ENCODE assay signal across 18 cellular contexts in genomic region chr13:41286370-41286769, GRCh38. TPM values are rescaled to one million over a fixed set of nuclear protein-coding genes. Genes with fewer than 3 reads are reported as not detected.
DNase-seq lines count a peak whose midpoint lies in the region; ATAC-seq and TF ChIP-seq lines count a peak whose summit lies in the region.
"Had no signal": no experiment of that assay in that cellular context is flagged by ENCODE, and none has a peak within 500 bp of the region (broad histone marks: within the 10 kb centered on the region; RNA-seq: fewer than 3 reads in every experiment).

No MANE protein-coding gene starts in this region.

- intact Hi-C loops in activated T-helper 2 cell treated with anti-CD3 and anti-CD28 coated beads, Interferon-gamma antibody, Interleukin-2, Interleukin-4, amounts not matched to agents 10 μg/mL and 5 μg/mL and 100 μg/mL, durations not matched to agents 14 hours and 24 hours and 36 hours (cut with micrococcal nuclease): no loop called here

- H3K79me2 ChIP-seq in GM23338 (replicated peaks; ENCODE audit: insufficient read depth): no peaks in the 10 kb centered on the region

- peaks cover 17% of the 10 kb centered on the region for H3K4me1 Mint-ChIP-seq in GM23338
- peaks cover 6% of the 10 kb centered on the region for H3K4me1 Mint-ChIP-seq in activated T-helper 17 cell treated with anti-CD3 and anti-CD28 coated beads, Interleukin-2, amount 50 U/mL, for 72 hours
- peaks cover 28% of the 10 kb centered on the region for H3K4me1 Mint-ChIP-seq in stimulated activated naive CD8-positive, alpha-beta T cell treated with anti-CD3 and anti-CD28 coated beads, Interleukin-15, Interleukin-2, amounts not matched to agents 100 ng/mL and 50 ng/mL, for 24 hours (ENCODE audit: low read depth)
- H3K4me1 Mint-ChIP-seq in activated T-helper 2 cell treated with anti-CD3 and anti-CD28 coated beads, Interferon-gamma antibody, Interleukin-2, Interleukin-4, amounts not matched to agents 10 μg/mL and 5 μg/mL and 100 μg/mL, durations not matched to agents 14 hours and 24 hours and 36 hours (ENCODE audit: low read depth): peaks cover 10% of the 10 kb centered on the region

- H3F3A ChIP-seq in GM23338 (replicated peaks; ENCODE audit: low read depth): no peaks in the 10 kb centered on the region

- peaks cover 18% of the 10 kb centered on the region for H3K4me1 ChIP-seq in GM23338 (ENCODE audit: insufficient read depth)
- H3K4me1 ChIP-seq: SJCRH30 had no signal

- no peak overlapping the region for H2AFZ ChIP-seq in GM23338

- H3K9me3 Mint-ChIP-seq in activated naive CD4-positive, alpha-beta T cell treated with anti-CD3 and anti-CD28 coated beads, Interleukin-2, amount 50 U/mL, for 72 hours: peaks cover 5 to 17% of the 10 kb centered on the region in 2 donors
- H3K9me3 Mint-ChIP-seq in GM23338: peaks cover 6% of the 10 kb centered on the region; the same call in 2 of the 3 replicates
- no peaks in the 10 kb centered on the region for H3K9me3 Mint-ChIP-seq in activated T-helper 17 cell treated with anti-CD3 and anti-CD28 coated beads, Interleukin-2, amount 50 U/mL, for 72 hours
- H3K9me3 Mint-ChIP-seq in stimulated activated naive CD8-positive, alpha-beta T cell treated with anti-CD3 and anti-CD28 coated beads, Interleukin-15, Interleukin-2, amounts not matched to agents 100 ng/mL and 50 ng/mL, for 24 hours: peaks cover 4% of the 10 kb centered on the region
- peaks cover 5% of the 10 kb centered on the region for H3K9me3 Mint-ChIP-seq in activated T-helper 2 cell treated with anti-CD3 and anti-CD28 coated beads, Interferon-gamma antibody, Interleukin-2, Interleukin-4, amounts not matched to agents 10 μg/mL and 5 μg/mL and 100 μg/mL, durations not matched to agents 14 hours and 24 hours and 36 hours

- no peak overlapping the region for H3K4me3 ChIP-seq in GM23338
- H3K4me3 ChIP-seq: SJCRH30 had no signal

- peak; percentile 94 to 96 for ATAC-seq in activated naive CD4-positive, alpha-beta T cell treated with anti-CD3 and anti-CD28 coated beads, Interleukin-2, amount 50 U/mL, for 72 hours
- ATAC-seq in GM23338: no peak
- ATAC-seq in activated T-helper 17 cell treated with anti-CD3 and anti-CD28 coated beads, Interleukin-2, amount 50 U/mL, for 72 hours (replicated peaks): peak; percentile 47
- no peak for ATAC-seq in GM18502 (IDR thresholded peaks at IDR 0.05; ENCODE audit: poor library complexity, unreplicated experiment)

- no peak for DNase-seq in activated naive CD4-positive, alpha-beta T cell treated with anti-CD3 and anti-CD28 coated beads, Interleukin-2, amount 50 U/mL, for 72 hours (ENCODE audit: low spot score in 2 of 2)
- no peak for DNase-seq in activated naive CD4-positive, alpha-beta T cell treated with anti-CD3 and anti-CD28 coated beads, Interleukin-2, amount 50 U/mL, for 16 hours
- DNase-seq in GM23338 (ENCODE audit: low spot score): no peak
- DNase-seq in activated T-helper 2 cell treated with anti-CD3 and anti-CD28 coated beads, Interferon-gamma antibody, Interleukin-2, Interleukin-4, amounts not matched to agents 10 μg/mL and 5 μg/mL and 100 μg/mL, durations not matched to agents 14 hours and 24 hours and 36 hours (ENCODE audit: low spot score): no peak
- no peak for DNase-seq in dermis blood vessel endothelial cell
- DNase-seq: DMS79 treated with DMSO at 0.1 percent for 48 hours, HCEC 1CT, NCI-H1436, NCI-H2029, NCI-H2171, NCI-H446, NCI-H774, SJCRH30 had no signal

- H3K36me3 ChIP-seq in GM23338 (ENCODE audit: insufficient read depth): no peaks in the 10 kb centered on the region
- H3K36me3 ChIP-seq: SJCRH30 had no signal

- no peak for TF ChIP-seq CTCF in GM23338 (conservative IDR thresholded peaks at IDR 0.05; ENCODE audit: low read depth in 2 of 2)

- H3K27me3 Mint-ChIP-seq in GM23338 (ENCODE audit: insufficient read depth, low read depth, poor library complexity): peaks cover 5% of the 10 kb centered on the region
- no peaks in the 10 kb centered on the region for H3K27me3 Mint-ChIP-seq in activated T-helper 17 cell treated with anti-CD3 and anti-CD28 coated beads, Interleukin-2, amount 50 U/mL, for 72 hours
- no peaks in the 10 kb centered on the region for H3K27me3 Mint-ChIP-seq in stimulated activated naive CD8-positive, alpha-beta T cell treated with anti-CD3 and anti-CD28 coated beads, Interleukin-15, Interleukin-2, amounts not matched to agents 100 ng/mL and 50 ng/mL, for 24 hours
- H3K27me3 Mint-ChIP-seq in activated T-helper 2 cell treated with anti-CD3 and anti-CD28 coated beads, Interferon-gamma antibody, Interleukin-2, Interleukin-4, amounts not matched to agents 10 μg/mL and 5 μg/mL and 100 μg/mL, durations not matched to agents 14 hours and 24 hours and 36 hours (ENCODE audit: low read depth): peaks cover under 1% of the 10 kb centered on the region

- peaks cover 2% of the 10 kb centered on the region for H3K9me2 ChIP-seq in GM23338 (ENCODE audit: insufficient read depth)

- H3K4me3 Mint-ChIP-seq in GM23338: no peak overlapping the region
- peak overlapping the region; percentile 19 for H3K4me3 Mint-ChIP-seq in activated T-helper 17 cell treated with anti-CD3 and anti-CD28 coated beads, Interleukin-2, amount 50 U/mL, for 72 hours
- peak overlapping the region; percentile 2 for H3K4me3 Mint-ChIP-seq in stimulated activated naive CD8-positive, alpha-beta T cell treated with anti-CD3 and anti-CD28 coated beads, Interleukin-15, Interleukin-2, amounts not matched to agents 100 ng/mL and 50 ng/mL, for 24 hours
- no peak overlapping the region for H3K4me3 Mint-ChIP-seq in activated T-helper 2 cell treated with anti-CD3 and anti-CD28 coated beads, Interferon-gamma antibody, Interleukin-2, Interleukin-4, amounts not matched to agents 10 μg/mL and 5 μg/mL and 100 μg/mL, durations not matched to agents 14 hours and 24 hours and 36 hours (ENCODE audit: low read depth)
- H3K4me3 Mint-ChIP-seq: B cell had no signal

- peaks cover 7 to 32% of the 10 kb centered on the region in 2 donors for H3K36me3 Mint-ChIP-seq in activated naive CD4-positive, alpha-beta T cell treated with anti-CD3 and anti-CD28 coated beads, Interleukin-2, amount 50 U/mL, for 72 hours
- peaks cover 3% of the 10 kb centered on the region; the same call in 1 of the 3 replicates for H3K36me3 Mint-ChIP-seq in GM23338 (ENCODE audit: low read depth)
- no peaks in the 10 kb centered on the region for H3K36me3 Mint-ChIP-seq in activated T-helper 17 cell treated with anti-CD3 and anti-CD28 coated beads, Interleukin-2, amount 50 U/mL, for 72 hours (ENCODE audit: low read depth)
- H3K36me3 Mint-ChIP-seq in stimulated activated naive CD8-positive, alpha-beta T cell treated with anti-CD3 and anti-CD28 coated beads, Interleukin-15, Interleukin-2, amounts not matched to agents 100 ng/mL and 50 ng/mL, for 24 hours (ENCODE audit: low read depth): no peaks in the 10 kb centered on the region
- no peaks in the 10 kb centered on the region for H3K36me3 Mint-ChIP-seq in activated T-helper 2 cell treated with anti-CD3 and anti-CD28 coated beads, Interferon-gamma antibody, Interleukin-2, Interleukin-4, amounts not matched to agents 10 μg/mL and 5 μg/mL and 100 μg/mL, durations not matched to agents 14 hours and 24 hours and 36 hours (ENCODE audit: low read depth)

- no peaks in the 10 kb centered on the region for H4K20me1 ChIP-seq in GM23338 (replicated peaks; ENCODE audit: insufficient read depth)

- no peak overlapping the region for H3K27ac Mint-ChIP-seq in activated naive CD4-positive, alpha-beta T cell treated with anti-CD3 and anti-CD28 coated beads, Interleukin-2, amount 50 U/mL, for 72 hours
- no peak overlapping the region for H3K27ac Mint-ChIP-seq in GM23338
- H3K27ac Mint-ChIP-seq in activated T-helper 17 cell treated with anti-CD3 and anti-CD28 coated beads, Interleukin-2, amount 50 U/mL, for 72 hours: no peak overlapping the region
- no peak overlapping the region for H3K27ac Mint-ChIP-seq in stimulated activated naive CD8-positive, alpha-beta T cell treated with anti-CD3 and anti-CD28 coated beads, Interleukin-15, Interleukin-2, amounts not matched to agents 100 ng/mL and 50 ng/mL, for 24 hours
- H3K27ac Mint-ChIP-seq in activated T-helper 2 cell treated with anti-CD3 and anti-CD28 coated beads, Interferon-gamma antibody, Interleukin-2, Interleukin-4, amounts not matched to agents 10 μg/mL and 5 μg/mL and 100 μg/mL, durations not matched to agents 14 hours and 24 hours and 36 hours: no peak overlapping the region
- H3K27ac Mint-ChIP-seq: B cell had no signal

- peak overlapping the region; percentile 8; the same call in 1 of the 2 replicates for H3K4me2 ChIP-seq in GM23338
- H3K4me2 ChIP-seq: KMS-11 had no signal

- H3K27me3 ChIP-seq in GM23338 (ENCODE audit: insufficient read depth): no peaks in the 10 kb centered on the region
- H3K27me3 ChIP-seq: SJCRH30 had no signal

- H3K27ac ChIP-seq in GM23338 (ENCODE audit: low read depth): no peak overlapping the region
- H3K27ac ChIP-seq: KMS-11, SJCRH30 had no signal

TF ChIP-seq in GM23338, 12 proteins besides CTCF, POLR2A, EP300 and RAD21:
- TF ChIP-seq JUNB (IDR thresholded peaks at IDR 0.05; ENCODE audit: unreplicated experiment): no peak
- TF ChIP-seq POLR2AphosphoS5 (IDR thresholded peaks at IDR 0.05; ENCODE audit: low read depth): no peak
TF ChIP-seq in GM23338: peak in this region for 0.

RNA-seq across cellular contexts. Expression of gene MTRF1, which starts 23.0 kb away (rescaled TPM):
- 10 to 100 TPM; 25.8 to 39.1 TPM for total RNA-seq in activated naive CD4-positive, alpha-beta T cell treated with anti-CD3 and anti-CD28 coated beads, Interleukin-2, amount 50 U/mL, for 72 hours
- 22.6 and 28.7 TPM in 2 replicates for total RNA-seq in GM23338 (2014; rRNA removed; shearing (Covaris generic))
- 11.9 and 18.4 TPM in 2 replicates for polyA plus RNA-seq in GM23338 (2016; fragmentation: Nextera tagmentation; extraction: Ambion mirVana)
- 10 to 100 TPM; 32.5 to 39.4 TPM for total RNA-seq in activated T-helper 17 cell treated with anti-CD3 and anti-CD28 coated beads, Interleukin-2, amount 50 U/mL, for 72 hours
- total RNA-seq in activated T-helper 2 cell treated with anti-CD3 and anti-CD28 coated beads, Interferon-gamma antibody, Interleukin-2, Interleukin-4, amounts not matched to agents 10 μg/mL and 5 μg/mL and 100 μg/mL, durations not matched to agents 14 hours and 24 hours and 36 hours: 18.7 and 19.9 TPM in 2 replicates
- 11.7 and 14.5 TPM in 2 replicates for total RNA-seq in dermis blood vessel endothelial cell

RNA-seq across cellular contexts. Expression of gene NAA16, which starts 24.7 kb away (rescaled TPM):
- total RNA-seq in activated naive CD4-positive, alpha-beta T cell treated with anti-CD3 and anti-CD28 coated beads, Interleukin-2, amount 50 U/mL, for 72 hours: 10 to 100 TPM; 31.6 to 41.2 TPM
- total RNA-seq in GM23338 (2014; rRNA removed; shearing (Covaris generic)): 30.9 and 42.3 TPM in 2 replicates
- 43.7 and 51.7 TPM in 2 replicates for polyA plus RNA-seq in GM23338 (2016; fragmentation: Nextera tagmentation; extraction: Ambion mirVana)
- 10 to 100 TPM; 16.0 to 29.9 TPM for total RNA-seq in activated T-helper 17 cell treated with anti-CD3 and anti-CD28 coated beads, Interleukin-2, amount 50 U/mL, for 72 hours
- total RNA-seq in activated T-helper 2 cell treated with anti-CD3 and anti-CD28 coated beads, Interferon-gamma antibody, Interleukin-2, Interleukin-4, amounts not matched to agents 10 μg/mL and 5 μg/mL and 100 μg/mL, durations not matched to agents 14 hours and 24 hours and 36 hours: 27.9 and 28.5 TPM in 2 replicates
- total RNA-seq in dermis blood vessel endothelial cell: 10.0 and 12.8 TPM in 2 replicates

Comparison
In these comparisons a context has a peak if more than half of its experiments do, and no peak if none do; other contexts are left out.
1. ATAC-seq: peak in activated naive CD4-positive, alpha-beta T cell treated with anti-CD3 and anti-CD28 coated beads, Interleukin-2, amount 50 U/mL, for 72 hours (2 of 2) and activated T-helper 17 cell treated with anti-CD3 and anti-CD28 coated beads, Interleukin-2, amount 50 U/mL, for 72 hours (single experiment); none in GM23338 (single experiment) and GM18502 (single experiment).
2. H3K4me3 Mint-ChIP-seq: peak in activated T-helper 17 cell treated with anti-CD3 and anti-CD28 coated beads, Interleukin-2, amount 50 U/mL, for 72 hours (single experiment) and stimulated activated naive CD8-positive, alpha-beta T cell treated with anti-CD3 and anti-CD28 coated beads, Interleukin-15, Interleukin-2, amounts not matched to agents 100 ng/mL and 50 ng/mL, for 24 hours (single experiment); none in GM23338 (single experiment) and activated T-helper 2 cell treated with anti-CD3 and anti-CD28 coated beads, Interferon-gamma antibody, Interleukin-2, Interleukin-4, amounts not matched to agents 10 μg/mL and 5 μg/mL and 100 μg/mL, durations not matched to agents 14 hours and 24 hours and 36 hours (single experiment).